In the genomic region with DNA sequence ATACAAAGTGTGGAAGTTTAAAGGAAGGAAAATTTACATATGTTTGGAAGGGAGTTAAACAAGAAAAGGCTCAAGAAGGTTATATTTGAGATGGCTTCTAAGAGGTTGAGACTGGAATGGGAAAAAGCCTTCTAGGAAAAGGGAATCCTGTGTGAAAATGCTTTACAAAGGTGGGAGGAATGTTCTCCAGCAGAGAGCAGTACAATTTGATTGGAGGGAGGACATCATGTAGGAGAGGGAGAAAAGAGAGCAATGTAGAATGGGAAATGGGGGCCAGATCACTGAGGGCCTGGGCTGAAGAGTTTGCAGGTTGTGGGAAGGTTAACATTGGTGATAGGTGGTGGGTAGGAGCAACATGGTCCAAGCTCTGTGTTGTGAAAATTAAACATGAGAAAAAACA, we compare ENCODE assay signal across 37 cellular contexts.
"Had no signal": no experiment of that assay in that cellular context is flagged by ENCODE, and none has a peak within 500 bp of the region (broad histone marks: within the 10 kb centered on the region; RNA-seq: fewer than 3 reads in every experiment).

No MANE protein-coding gene starts in this region.

- H3K4me1 Mint-ChIP-seq: activated CD4-positive, alpha-beta memory T cell treated with anti-CD3 and anti-CD28 coated beads, Interleukin-2, amount 10 ng/mL, durations not matched to agents 7 days and 5 days; activated CD4-positive, alpha-beta T cell treated with anti-CD3 and anti-CD28 coated beads for 36 hours; activated CD4-positive, alpha-beta T cell treated with anti-CD3 and anti-CD28 coated beads, Interleukin-2, amount 10 ng/mL, durations not matched to agents 7 days and 5 days; activated CD8-positive, alpha-beta memory T cell treated with anti-CD3 and anti-CD28 coated beads, Interleukin-2, amount 10 ng/mL, durations not matched to agents 7 days and 5 days; activated naive CD4-positive, alpha-beta T cell treated with anti-CD3 and anti-CD28 coated beads, Interleukin-2, amount 10 ng/mL, durations not matched to agents 7 days and 5 days; activated naive CD4-positive, alpha-beta T cell treated with anti-CD3 and anti-CD28 coated beads, Interleukin-2, amount 50 U/mL, for 24 hours; activated naive CD8-positive, alpha-beta T cell treated with anti-CD3 and anti-CD28 coated beads, Interleukin-2, amount 10 ng/mL, durations not matched to agents 7 days and 5 days; activated naive CD8-positive, alpha-beta T cell treated with anti-CD3 and anti-CD28 coated beads, Interleukin-2, amount 50 U/mL, for 24 hours; brain; central memory CD8-positive, alpha-beta T cell had no signal

- H3K36me3 ChIP-seq: ascending aorta, cardiac muscle cell had no signal

- H3K9me3 Mint-ChIP-seq: activated naive CD8-positive, alpha-beta T cell treated with anti-CD3 and anti-CD28 coated beads, Interleukin-2, amount 10 ng/mL, durations not matched to agents 7 days and 5 days; activated naive CD8-positive, alpha-beta T cell treated with anti-CD3 and anti-CD28 coated beads, Interleukin-2, amount 50 U/mL, for 24 hours had no signal

- H3K4me3 ChIP-seq: ascending aorta, cardiac muscle cell had no signal

- H3K4me3 Mint-ChIP-seq: activated CD4-positive, alpha-beta memory T cell treated with anti-CD3 and anti-CD28 coated beads, Interleukin-2, amount 10 ng/mL, durations not matched to agents 7 days and 5 days; activated CD4-positive, alpha-beta T cell treated with anti-CD3 and anti-CD28 coated beads for 36 hours; activated CD4-positive, alpha-beta T cell treated with anti-CD3 and anti-CD28 coated beads, Interleukin-2, amount 10 ng/mL, durations not matched to agents 7 days and 5 days; activated CD8-positive, alpha-beta memory T cell treated with anti-CD3 and anti-CD28 coated beads, Interleukin-2, amount 10 ng/mL, durations not matched to agents 7 days and 5 days; activated CD8-positive, alpha-beta T cell treated with anti-CD3 and anti-CD28 coated beads, Interleukin-2, amount 10 ng/mL, durations not matched to agents 7 days and 5 days; activated naive CD4-positive, alpha-beta T cell treated with anti-CD3 and anti-CD28 coated beads, Interleukin-2, amount 10 ng/mL, durations not matched to agents 7 days and 5 days; activated naive CD4-positive, alpha-beta T cell treated with anti-CD3 and anti-CD28 coated beads, Interleukin-2, amount 50 U/mL, for 24 hours; activated naive CD8-positive, alpha-beta T cell; activated naive CD8-positive, alpha-beta T cell treated with anti-CD3 and anti-CD28 coated beads, Interleukin-2, amount 10 ng/mL, durations not matched to agents 7 days and 5 days; activated naive CD8-positive, alpha-beta T cell treated with anti-CD3 and anti-CD28 coated beads, Interleukin-2, amount 50 U/mL, for 24 hours; activated T-cell treated with anti-CD3 and anti-CD28 coated beads, Interleukin-2, amount 50 U/mL, for 24 hours; brain; central memory CD8-positive, alpha-beta T cell; T-helper 1 cell treated with Interleukin-12 subunit alpha and Interleukin-12 subunit beta and Interleukin-4 antibody, amounts not matched to agents 30 μg/mL and 1 μg/mL, for 36 hours; T-helper 2 cell treated with Interferon-gamma antibody and Interleukin-4, amounts not matched to agents 5 μg/mL and 100 μg/mL, for 36 hours had no signal

- DNase-seq: activated CD4-positive, alpha-beta memory T cell treated with anti-CD3 and anti-CD28 coated beads, Interleukin-2, amount 10 ng/mL, durations not matched to agents 7 days and 5 days; activated CD4-positive, alpha-beta T cell treated with anti-CD3 and anti-CD28 coated beads for 1 hour; activated CD4-positive, alpha-beta T cell treated with anti-CD3 and anti-CD28 coated beads for 36 hours; activated CD4-positive, alpha-beta T cell treated with anti-CD3 and anti-CD28 coated beads for 48 hours; activated CD4-positive, alpha-beta T cell treated with anti-CD3 and anti-CD28 coated beads, Interleukin-2, amount 10 ng/mL, durations not matched to agents 7 days and 5 days; activated CD4-positive, alpha-beta T cell treated with anti-CD3 and anti-CD28 coated beads, Interleukin-2, amount 50 U/mL, for 48 hours; activated CD4-positive, CD25-positive, alpha-beta regulatory T cell; activated CD8-positive, alpha-beta memory T cell treated with anti-CD3 and anti-CD28 coated beads for 24 hours; activated CD8-positive, alpha-beta memory T cell treated with anti-CD3 and anti-CD28 coated beads, Interleukin-2, amount 10 ng/mL, durations not matched to agents 7 days and 5 days; activated CD8-positive, alpha-beta memory T cell treated with anti-CD3 and anti-CD28 coated beads, Interleukin-2, amount 50 U/mL, for 48 hours; activated CD8-positive, alpha-beta T cell treated with anti-CD3 and anti-CD28 coated beads, Interleukin-2, amount 10 ng/mL, durations not matched to agents 7 days and 5 days; activated effector memory CD4-positive, alpha-beta T cell treated with Interleukin-2 at 50 U/mL for 16 hours; activated gamma-delta T cell; activated naive CD4-positive, alpha-beta T cell treated with anti-CD3 and anti-CD28 coated beads, Interleukin-2, amount 10 ng/mL, durations not matched to agents 7 days and 5 days; activated naive CD4-positive, alpha-beta T cell treated with Interleukin-2 at 50 U/mL for 16 hours; activated naive CD8-positive, alpha-beta T cell treated with anti-CD3 and anti-CD28 coated beads, Interleukin-2, amount 10 ng/mL, durations not matched to agents 7 days and 5 days; activated naive CD8-positive, alpha-beta T cell treated with anti-CD3 and anti-CD28 coated beads, Interleukin-2, amount 50 U/mL, for 24 hours; activated T-cell treated with anti-CD3 and anti-CD28 coated beads, Interleukin-2, amount 50 U/mL, for 24 hours; activated T-cell treated with anti-CD3 and anti-CD28 coated beads, Interleukin-2, amount 50 U/mL, for 48 hours; amygdala; anterior cingulate cortex; caudate nucleus; cerebellar nuclear complex; T-helper 1 cell; T-helper 2 cell; T-helper 9 cell had no signal

- H3K27me3 ChIP-seq: ascending aorta, cardiac muscle cell had no signal

- H3K27ac ChIP-seq: ascending aorta, cardiac muscle cell, VCaP had no signal

- H3K4me1 ChIP-seq: ascending aorta had no signal

- ATAC-seq: activated CD4-positive, alpha-beta T cell treated with anti-CD3 and anti-CD28 coated beads for 36 hours; activated CD4-positive, CD25-positive, alpha-beta regulatory T cell treated with anti-CD3 and anti-CD28 coated beads, Interleukin-2, amount 50 U/mL, for 24 hours; activated CD8-positive, alpha-beta memory T cell treated with anti-CD3 and anti-CD28 coated beads, Interleukin-2, amount 10 ng/mL, durations not matched to agents 7 days and 5 days; activated CD8-positive, alpha-beta T cell treated with anti-CD3 and anti-CD28 coated beads, Interleukin-2, amount 10 ng/mL, durations not matched to agents 7 days and 5 days; activated naive CD8-positive, alpha-beta T cell treated with anti-CD3 and anti-CD28 coated beads, Interleukin-2, amount 50 U/mL, for 24 hours had no signal

- H3K27me3 Mint-ChIP-seq: activated CD4-positive, alpha-beta memory T cell treated with anti-CD3 and anti-CD28 coated beads, Interleukin-2, amount 10 ng/mL, durations not matched to agents 7 days and 5 days; activated CD4-positive, alpha-beta T cell treated with anti-CD3 and anti-CD28 coated beads for 36 hours; activated CD4-positive, alpha-beta T cell treated with anti-CD3 and anti-CD28 coated beads, Interleukin-2, amount 10 ng/mL, durations not matched to agents 7 days and 5 days; activated CD8-positive, alpha-beta memory T cell treated with anti-CD3 and anti-CD28 coated beads, Interleukin-2, amount 10 ng/mL, durations not matched to agents 7 days and 5 days; activated naive CD4-positive, alpha-beta T cell treated with anti-CD3 and anti-CD28 coated beads, Interleukin-2, amount 10 ng/mL, durations not matched to agents 7 days and 5 days; activated naive CD8-positive, alpha-beta T cell treated with anti-CD3 and anti-CD28 coated beads, Interleukin-2, amount 10 ng/mL, durations not matched to agents 7 days and 5 days; activated naive CD8-positive, alpha-beta T cell treated with anti-CD3 and anti-CD28 coated beads, Interleukin-2, amount 50 U/mL, for 24 hours; activated T-cell treated with anti-CD3 and anti-CD28 coated beads, Interleukin-2, amount 50 U/mL, for 24 hours; central memory CD8-positive, alpha-beta T cell had no signal

- H3K9me3 ChIP-seq: ascending aorta had no signal

- H3K27ac Mint-ChIP-seq: activated CD4-positive, alpha-beta memory T cell treated with anti-CD3 and anti-CD28 coated beads, Interleukin-2, amount 10 ng/mL, durations not matched to agents 7 days and 5 days; activated CD4-positive, alpha-beta T cell treated with anti-CD3 and anti-CD28 coated beads for 36 hours; activated CD4-positive, alpha-beta T cell treated with anti-CD3 and anti-CD28 coated beads, Interleukin-2, amount 10 ng/mL, durations not matched to agents 7 days and 5 days; activated CD8-positive, alpha-beta memory T cell treated with anti-CD3 and anti-CD28 coated beads, Interleukin-2, amount 10 ng/mL, durations not matched to agents 7 days and 5 days; activated CD8-positive, alpha-beta T cell treated with anti-CD3 and anti-CD28 coated beads, Interleukin-2, amount 10 ng/mL, durations not matched to agents 7 days and 5 days; activated naive CD4-positive, alpha-beta T cell treated with anti-CD3 and anti-CD28 coated beads, Interleukin-2, amount 10 ng/mL, durations not matched to agents 7 days and 5 days; activated naive CD4-positive, alpha-beta T cell treated with anti-CD3 and anti-CD28 coated beads, Interleukin-2, amount 50 U/mL, for 24 hours; activated naive CD8-positive, alpha-beta T cell; activated naive CD8-positive, alpha-beta T cell treated with anti-CD3 and anti-CD28 coated beads, Interleukin-2, amount 10 ng/mL, durations not matched to agents 7 days and 5 days; activated naive CD8-positive, alpha-beta T cell treated with anti-CD3 and anti-CD28 coated beads, Interleukin-2, amount 50 U/mL, for 24 hours; activated T-cell treated with anti-CD3 and anti-CD28 coated beads, Interleukin-2, amount 50 U/mL, for 24 hours; activated T-helper 2 cell treated with anti-CD3 and anti-CD28 coated beads, Interferon-gamma antibody, Interleukin-2, Interleukin-4, amounts not matched to agents 10 μg/mL and 5 μg/mL and 100 μg/mL, durations not matched to agents 14 hours and 24 hours and 36 hours; brain; T-helper 1 cell treated with Interleukin-12 subunit alpha and Interleukin-12 subunit beta and Interleukin-4 antibody, amounts not matched to agents 30 μg/mL and 1 μg/mL, for 36 hours; T-helper 2 cell treated with Interferon-gamma antibody and Interleukin-4, amounts not matched to agents 5 μg/mL and 100 μg/mL, for 36 hours had no signal

- H3K36me3 Mint-ChIP-seq: activated CD8-positive, alpha-beta memory T cell treated with anti-CD3 and anti-CD28 coated beads, Interleukin-2, amount 10 ng/mL, durations not matched to agents 7 days and 5 days; activated naive CD4-positive, alpha-beta T cell treated with anti-CD3 and anti-CD28 coated beads, Interleukin-2, amount 10 ng/mL, durations not matched to agents 7 days and 5 days; activated naive CD4-positive, alpha-beta T cell treated with anti-CD3 and anti-CD28 coated beads, Interleukin-2, amount 50 U/mL, for 24 hours; activated naive CD8-positive, alpha-beta T cell; activated naive CD8-positive, alpha-beta T cell treated with anti-CD3 and anti-CD28 coated beads, Interleukin-2, amount 10 ng/mL, durations not matched to agents 7 days and 5 days; brain had no signal
